Comparison of ENCODE assay signal across 11 cellular contexts in genomic region chr2:213766465-213766891, GRCh38.
DNase-seq lines count a peak whose midpoint lies in the region; ATAC-seq, FAIRE-seq and TF ChIP-seq lines count a peak whose summit lies in the region.
"Had no signal": no experiment of that assay in that cellular context is flagged by ENCODE, and none has a peak within 500 bp of the region (broad histone marks: within the 10 kb centered on the region; RNA-seq: fewer than 3 reads in every experiment).

No MANE protein-coding gene starts in this region.

- 43 to 61% (median 55%) methylated on average over 3 of the region's 3 CpGs for WGBS in spleen, 5 donors

- H3K4me1 Mint-ChIP-seq in activated CD4-positive, alpha-beta memory T cell treated with anti-CD3 and anti-CD28 coated beads for 36 hours (ENCODE audit: low read depth), result no peaks in the 10 kb centered on the region

- no peaks in the 10 kb centered on the region for H3K27me3 Mint-ChIP-seq in activated CD4-positive, alpha-beta memory T cell treated with anti-CD3 and anti-CD28 coated beads for 36 hours

- ATAC-seq in GM18517 (IDR thresholded peaks at IDR 0.05; ENCODE audit: unreplicated experiment), result peak; percentile 99
- peak; percentile 96 for ATAC-seq in GM21619 (IDR thresholded peaks at IDR 0.05; ENCODE audit: unreplicated experiment)
- ATAC-seq in HG03457 (IDR thresholded peaks at IDR 0.05; ENCODE audit: unreplicated experiment), result peak; percentile 92

- no peaks in the 10 kb centered on the region for H3K27me3 ChIP-seq in spleen (replicated peaks in 1 of 7)

- no peaks in the 10 kb centered on the region for H3K4me1 ChIP-seq in spleen
- H3K4me1 ChIP-seq: HAP-1 had no signal

- no peak overlapping the region for H3K27ac Mint-ChIP-seq in activated CD4-positive, alpha-beta memory T cell treated with anti-CD3 and anti-CD28 coated beads for 36 hours

- H3K36me3 ChIP-seq in spleen, result no peaks in the 10 kb centered on the region
- H3K36me3 ChIP-seq: HAP-1, thoracic aorta had no signal

- FAIRE-seq in H54 (lab: Jason Lieb, UNC), result no peak

- TF ChIP-seq POLR2A in spleen (IDR thresholded peaks at IDR 0.05), result no peak
- TF ChIP-seq POLR2A in H54 (IDR thresholded peaks at IDR 0.05; ENCODE audit: low read depth, low read length), result no peak

- POLR2A ChIA-PET in activated CD4-positive, alpha-beta memory T cell treated with anti-CD3 and anti-CD28 coated beads for 36 hours (lab: Charles Lee), result no interaction called here

- peak; percentile 20 for DNase-seq in left kidney (ENCODE audit: low read depth, low spot score)
- DNase-seq in spleen, result no peak
- no peak for DNase-seq in H54 (ENCODE audit: insufficient read length, low spot score)
- no peak for DNase-seq in DMS79 treated with DMSO at 0.1 percent for 48 hours (lab: John Stamatoyannopoulos, UW)
- DNase-seq in activated CD4-positive, alpha-beta memory T cell treated with anti-CD3 and anti-CD28 coated beads for 36 hours, result no peak
- DNase-seq: activated effector memory CD4-positive, alpha-beta T cell treated with Interleukin-2 at 50 U/mL for 16 hours had no signal

- TF ChIP-seq CTCF in spleen (IDR thresholded peaks at IDR 0.05 in 8 of 11, conservative IDR thresholded peaks at IDR 0.05 in 3 of 11), result no peak

- H3K4me3 Mint-ChIP-seq in activated CD4-positive, alpha-beta memory T cell treated with anti-CD3 and anti-CD28 coated beads for 36 hours, result no peak overlapping the region

- no peaks in the 10 kb centered on the region for H3K36me3 Mint-ChIP-seq in activated CD4-positive, alpha-beta memory T cell treated with anti-CD3 and anti-CD28 coated beads for 36 hours

- intact Hi-C loops in spleen (cut with DNase I; ENCODE audit: low total_unique reads), result no loop called here
- intact Hi-C loops in activated CD4-positive, alpha-beta memory T cell treated with anti-CD3 and anti-CD28 coated beads for 36 hours (cut with micrococcal nuclease), result no loop called here

- H3K9me3 Mint-ChIP-seq in activated CD4-positive, alpha-beta memory T cell treated with anti-CD3 and anti-CD28 coated beads for 36 hours, result peaks cover 3% of the 10 kb centered on the region

- CTCF ChIA-PET in activated CD4-positive, alpha-beta memory T cell treated with anti-CD3 and anti-CD28 coated beads for 36 hours (lab: Charles Lee), result no interaction called here

- no peak overlapping the region for H3K27ac ChIP-seq in spleen
- H3K27ac ChIP-seq: thoracic aorta had no signal

- H3K4me3 ChIP-seq in spleen, result no peak overlapping the region
- H3K4me3 ChIP-seq: HAP-1, thoracic aorta had no signal

- peaks cover 0 to 2% (median 0%) of the 10 kb centered on the region in 8 donors for H3K9me3 ChIP-seq in spleen
- H3K9me3 ChIP-seq: HAP-1, thoracic aorta had no signal
